In genomic region chr4:48360285-48360965, GRCh38 we compare ENCODE assay signal across 12 cellular contexts. TPM values are rescaled to one million over a fixed set of nuclear protein-coding genes. Genes with fewer than 3 reads are reported as not detected.
DNase-seq lines count a peak whose midpoint lies in the region; ATAC-seq and TF ChIP-seq lines count a peak whose summit lies in the region.
"Had no signal": no experiment of that assay in that cellular context is flagged by ENCODE, and none has a peak within 500 bp of the region (broad histone marks: within the 10 kb centered on the region; RNA-seq: fewer than 3 reads in every experiment).

No MANE protein-coding gene starts in this region.

- H3K9me3 ChIP-seq in HAP-1 (no peaks in the 10 kb centered on the region), skeletal muscle satellite cell (replicated peaks; ENCODE audit: low read length) (no peaks in the 10 kb centered on the region)

- in situ Hi-C loops in HAP-1 (cut with MboI; ENCODE audit: low sequenced_read_pairs) = no loop called here

- TF ChIP-seq CTCF in foreskin fibroblast (IDR thresholded peaks at IDR 0.05; ENCODE audit: low read depth, low read length) = no peak

- peaks cover 4% of the 10 kb centered on the region for H3K4me1 Mint-ChIP-seq in activated CD8-positive, alpha-beta memory T cell treated with anti-CD3 and anti-CD28 coated beads, Interleukin-2, amount 10 ng/mL, durations not matched to agents 7 days and 5 days
- H3K4me1 Mint-ChIP-seq: activated naive CD8-positive, alpha-beta T cell treated with anti-CD3 and anti-CD28 coated beads, Interleukin-2, amount 10 ng/mL, durations not matched to agents 7 days and 5 days had no signal

- no peaks in the 10 kb centered on the region for H3K36me3 ChIP-seq in HAP-1 (replicated peaks)
- H3K36me3 ChIP-seq in skeletal muscle satellite cell (ENCODE audit: insufficient read depth, low read length) = no peaks in the 10 kb centered on the region

- H3K36me3 Mint-ChIP-seq in activated CD8-positive, alpha-beta memory T cell treated with anti-CD3 and anti-CD28 coated beads, Interleukin-2, amount 10 ng/mL, durations not matched to agents 7 days and 5 days = peaks cover 5% of the 10 kb centered on the region

- peak overlapping the region; percentile 3 for H3K9ac ChIP-seq in skeletal muscle satellite cell (ENCODE audit: low read depth, low read length)

- no peaks in the 10 kb centered on the region for H3K9me3 Mint-ChIP-seq in activated CD8-positive, alpha-beta memory T cell treated with anti-CD3 and anti-CD28 coated beads, Interleukin-2, amount 10 ng/mL, durations not matched to agents 7 days and 5 days (ENCODE audit: low read depth)
- H3K9me3 Mint-ChIP-seq: activated naive CD8-positive, alpha-beta T cell treated with anti-CD3 and anti-CD28 coated beads, Interleukin-2, amount 10 ng/mL, durations not matched to agents 7 days and 5 days had no signal

- no peak overlapping the region for H3K4me3 Mint-ChIP-seq in activated CD8-positive, alpha-beta memory T cell treated with anti-CD3 and anti-CD28 coated beads, Interleukin-2, amount 10 ng/mL, durations not matched to agents 7 days and 5 days
- H3K4me3 Mint-ChIP-seq: activated naive CD8-positive, alpha-beta T cell treated with anti-CD3 and anti-CD28 coated beads, Interleukin-2, amount 10 ng/mL, durations not matched to agents 7 days and 5 days had no signal

- no peak overlapping the region for H3K4me3 ChIP-seq in HAP-1
- H3K4me3 ChIP-seq in foreskin fibroblast (ENCODE audit: low read depth in 1 of 2, low read length in 2 of 2) = no peak overlapping the region
- no peak overlapping the region for H3K4me3 ChIP-seq in skeletal muscle satellite cell (ENCODE audit: low read length)

- CTCF ChIA-PET in activated CD8-positive, alpha-beta memory T cell treated with anti-CD3 and anti-CD28 coated beads, Interleukin-2, amount 10 ng/mL, durations not matched to agents 7 days and 5 days (lab: Charles Lee) = interaction anchor here (1.6 kb wide), 1 partner anchor 12 kb away, joined by 4 read pairs; no protein-coding TSS in a partner anchor

- no peaks in the 10 kb centered on the region for H3K27me3 ChIP-seq in HAP-1 (ENCODE audit: low read depth)
- H3K27me3 ChIP-seq in skeletal muscle satellite cell (ENCODE audit: control insufficient read depth, insufficient read depth, low read length) = no peaks in the 10 kb centered on the region

- no peaks in the 10 kb centered on the region for H3K27me3 Mint-ChIP-seq in activated CD8-positive, alpha-beta memory T cell treated with anti-CD3 and anti-CD28 coated beads, Interleukin-2, amount 10 ng/mL, durations not matched to agents 7 days and 5 days
- H3K27me3 Mint-ChIP-seq: activated naive CD8-positive, alpha-beta T cell treated with anti-CD3 and anti-CD28 coated beads, Interleukin-2, amount 10 ng/mL, durations not matched to agents 7 days and 5 days had no signal

- DNase-seq in HAP-1 (ENCODE audit: low spot score in 2 of 2) (peak; percentile 23 to 53), amniotic epithelial cell (ENCODE audit: low read depth) (peak; percentile 57), foreskin fibroblast (peak; percentile 71 to 84), T-helper 1 cell (no peak)
- DNase-seq in activated CD8-positive, alpha-beta memory T cell treated with anti-CD3 and anti-CD28 coated beads, Interleukin-2, amount 10 ng/mL, durations not matched to agents 7 days and 5 days = no peak
- DNase-seq: activated CD8-positive, alpha-beta memory T cell treated with anti-CD3 and anti-CD28 coated beads for 24 hours; activated naive CD8-positive, alpha-beta T cell treated with anti-CD3 and anti-CD28 coated beads, Interleukin-2, amount 10 ng/mL, durations not matched to agents 7 days and 5 days; DMS53; stimulated activated naive CD4-positive, alpha-beta T cell had no signal

- H3K4me1 ChIP-seq in HAP-1 (peaks cover 14% of the 10 kb centered on the region), skeletal muscle satellite cell (ENCODE audit: control insufficient read depth, insufficient read depth, low read length) (peaks cover 23% of the 10 kb centered on the region)

- no peak for ATAC-seq in HG02973 (IDR thresholded peaks at IDR 0.05; ENCODE audit: unreplicated experiment)
- ATAC-seq in HG03571 (IDR thresholded peaks at IDR 0.05; ENCODE audit: unreplicated experiment) = no peak
- no peak for ATAC-seq in activated CD8-positive, alpha-beta memory T cell treated with anti-CD3 and anti-CD28 coated beads, Interleukin-2, amount 10 ng/mL, durations not matched to agents 7 days and 5 days

- H3K27ac Mint-ChIP-seq in activated CD8-positive, alpha-beta memory T cell treated with anti-CD3 and anti-CD28 coated beads, Interleukin-2, amount 10 ng/mL, durations not matched to agents 7 days and 5 days = no peak overlapping the region
- H3K27ac Mint-ChIP-seq: activated naive CD8-positive, alpha-beta T cell treated with anti-CD3 and anti-CD28 coated beads, Interleukin-2, amount 10 ng/mL, durations not matched to agents 7 days and 5 days had no signal

- H3K4me2 ChIP-seq in skeletal muscle satellite cell (ENCODE audit: low read length) = peak overlapping the region; percentile 40

RNA-seq across cellular contexts. Expression of gene SLAIN2, which starts 19.1 kb away (rescaled TPM):
- 18.8 and 28.8 TPM in 2 replicates for total RNA-seq in skeletal muscle satellite cell (2012; rRNA removed)
- 10 to 100 TPM; 55.3 to 61.6 TPM for total RNA-seq in activated CD8-positive, alpha-beta memory T cell treated with anti-CD3 and anti-CD28 coated beads, Interleukin-2, amount 10 ng/mL, durations not matched to agents 7 days and 5 days

Comparison
In these comparisons a context has a peak if more than half of its experiments do, and no peak if none do; other contexts are left out.
1. DNase-seq: peak in HAP-1 (2 of 2), amniotic epithelial cell (single experiment) and foreskin fibroblast (2 of 2); none in T-helper 1 cell (0 of 5) and activated CD8-positive, alpha-beta memory T cell treated with anti-CD3 and anti-CD28 coated beads, Interleukin-2, amount 10 ng/mL, durations not matched to agents 7 days and 5 days (single experiment).